In genomic region chr14:64891839-64892375, GRCh38 we compare ENCODE assay signal across 9 cellular contexts. TPM values are rescaled to one million over a fixed set of nuclear protein-coding genes. Genes with fewer than 3 reads are reported as not detected.
DNase-seq lines count a peak whose midpoint lies in the region; ATAC-seq, FAIRE-seq and TF ChIP-seq lines count a peak whose summit lies in the region.
"Had no signal": no experiment of that assay in that cellular context is flagged by ENCODE, and none has a peak within 500 bp of the region (broad histone marks: within the 10 kb centered on the region; RNA-seq: fewer than 3 reads in every experiment).

No MANE protein-coding gene starts in this region.

- H3K27ac ChIP-seq in body of pancreas: no peak overlapping the region

- TF ChIP-seq CTCF in body of pancreas (IDR thresholded peaks at IDR 0.05): peak in 6 of 7 experiments; percentile 34 to 82 (median 66)

- ATAC-seq in activated T-cell treated with anti-CD3 and anti-CD28 coated beads, Interleukin-2, amount 50 U/mL, for 4 hours: peak; percentile 80 to 88
- ATAC-seq in HG03442 (IDR thresholded peaks at IDR 0.05; ENCODE audit: unreplicated experiment) (peak; percentile 53), body of pancreas (peak; percentile 80), HG02840 (IDR thresholded peaks at IDR 0.05; ENCODE audit: low FRiP score, unreplicated experiment) (no peak)

- intact Hi-C loops in body of pancreas (cut with DNase I): loop anchor here (5.0 kb wide), 1 partner anchor 70 kb away; no protein-coding TSS in a partner anchor

- FAIRE-seq in islet of Langerhans (lab: Jason Lieb, UNC): peak; percentile 98

- 31 to 44% methylated on average over 2 of the region's 2 CpGs for WGBS in body of pancreas, 2 donors

- no peak overlapping the region for H3K4me3 ChIP-seq in body of pancreas

- peaks cover 3% of the 10 kb centered on the region for H3K27me3 Mint-ChIP-seq in activated T-cell treated with anti-CD3 and anti-CD28 coated beads, Interleukin-2, amount 50 U/mL, for 4 hours (ENCODE audit: low read depth)

- no peaks in the 10 kb centered on the region for H3K4me1 Mint-ChIP-seq in activated T-cell treated with anti-CD3 and anti-CD28 coated beads, Interleukin-2, amount 50 U/mL, for 4 hours (ENCODE audit: low read depth)

- TF ChIP-seq POLR2A in body of pancreas (IDR thresholded peaks at IDR 0.05): no peak

- no peaks in the 10 kb centered on the region for H3K4me1 ChIP-seq in body of pancreas

- no peak overlapping the region for H3K4me3 Mint-ChIP-seq in activated T-cell treated with anti-CD3 and anti-CD28 coated beads, Interleukin-2, amount 50 U/mL, for 4 hours

- no peaks in the 10 kb centered on the region for H3K36me3 Mint-ChIP-seq in activated T-cell treated with anti-CD3 and anti-CD28 coated beads, Interleukin-2, amount 50 U/mL, for 4 hours (ENCODE audit: insufficient read depth)

- H3K9me3 Mint-ChIP-seq in activated T-cell treated with anti-CD3 and anti-CD28 coated beads, Interleukin-2, amount 50 U/mL, for 4 hours: no peaks in the 10 kb centered on the region

- no peaks in the 10 kb centered on the region for H3K27me3 ChIP-seq in body of pancreas

- H3K9me3 ChIP-seq in body of pancreas: no peaks in the 10 kb centered on the region

- DNase-seq in activated T-cell treated with anti-CD3 and anti-CD28 coated beads, Interleukin-2, amount 50 U/mL, for 4 hours: peak; percentile 13
- DNase-seq in activated T-cell treated with anti-CD3 and anti-CD28 coated beads, Interleukin-2, amount 50 U/mL, for 48 hours: no peak
- DNase-seq in NCI-H69 (lab: John Stamatoyannopoulos, UW) (peak; percentile 84), body of pancreas (peak in 3 of 4 donors; percentile 21 to 64 (median 22)), superior temporal gyrus (ENCODE audit: extremely low spot score) (peak; percentile 86)

- H3K36me3 ChIP-seq in body of pancreas (replicated peaks in 1 of 2; ENCODE audit: insufficient read depth in 1 of 2, low read depth in 2 of 2): no peaks in the 10 kb centered on the region

RNA-seq across cellular contexts. Expression of gene SPTB, which starts 12.2 kb away (rescaled TPM):
- total RNA-seq in activated T-cell treated with anti-CD3 and anti-CD28 coated beads, Interleukin-2, amount 50 U/mL, for 4 hours: under 1 TPM; 0.08 to 0.20 (median 0.08) TPM
- 1 to 10 TPM; 3.4 to 8.6 TPM for total RNA-seq in body of pancreas

RNA-seq across cellular contexts. Expression of gene CHURC1, which starts 22.3 kb away (rescaled TPM):
- 10 to 100 TPM; 48.3 to 55.8 (median 49.3) TPM for total RNA-seq in activated T-cell treated with anti-CD3 and anti-CD28 coated beads, Interleukin-2, amount 50 U/mL, for 4 hours
- 10 to 100 TPM; 29.1 to 43.2 TPM for total RNA-seq in body of pancreas

RNA-seq across cellular contexts. Expression of gene GPX2, which starts 50.6 kb away (rescaled TPM):
- under 1 TPM in 1 of 3 donors, not detected in 2; 0.22 TPM for total RNA-seq in activated T-cell treated with anti-CD3 and anti-CD28 coated beads, Interleukin-2, amount 50 U/mL, for 4 hours
- 10 to 100 TPM; 14.3 to 26.7 TPM for total RNA-seq in body of pancreas
- total RNA-seq: temporal lobe had no signal

Comparison
In these comparisons a context has a peak if more than half of its experiments do, and no peak if none do; other contexts are left out.
1. DNase-seq: peak in activated T-cell treated with anti-CD3 and anti-CD28 coated beads, Interleukin-2, amount 50 U/mL, for 4 hours (single experiment), NCI-H69 (single experiment), body of pancreas (3 of 4) and superior temporal gyrus (single experiment); none in activated T-cell treated with anti-CD3 and anti-CD28 coated beads, Interleukin-2, amount 50 U/mL, for 48 hours (0 of 2).
2. RNA of gene GPX2, which starts 50.6 kb away (total RNA-seq): 14.3 to 26.7 TPM in body of pancreas; 0.22 TPM in activated T-cell treated with anti-CD3 and anti-CD28 coated beads, Interleukin-2, amount 50 U/mL, for 4 hours; every median in the first group is over 10 times any median in the second.